ENCODE assay signal across 8 cellular contexts in genomic region chr6:35522660-35523658, GRCh38. TPM values are rescaled to one million over a fixed set of nuclear protein-coding genes. Genes with fewer than 3 reads are reported as not detected.
A peak's percentile ranks its signal among the peaks of the same experiment; 100 is the strongest.
DNase-seq lines count a peak whose midpoint lies in the region; ATAC-seq and TF ChIP-seq lines count a peak whose summit lies in the region.

No MANE protein-coding gene starts in this region.

- H3K27ac ChIP-seq in CD4-positive, CD25-positive, alpha-beta regulatory T cell (ENCODE audit: insufficient read depth, low read length, poor library complexity, severe bottlenecking): no peak overlapping the region
- H3K27ac ChIP-seq in HEK293 (ENCODE audit: extremely low read depth, low read depth, low read length): no peak overlapping the region

- H3K27ac Mint-ChIP-seq in CD4-positive, CD25-positive, alpha-beta regulatory T cell: peak overlapping the region; percentile 49 to 80 (median 76)
- peak overlapping the region; percentile 72 for H3K27ac Mint-ChIP-seq in activated CD4-positive, alpha-beta memory T cell treated with anti-CD3 and anti-CD28 coated beads, Interleukin-2, amount 10 ng/mL, durations not matched to agents 7 days and 5 days
- H3K27ac Mint-ChIP-seq in memory B cell: no peak overlapping the region

- ATAC-seq in CD4-positive, CD25-positive, alpha-beta regulatory T cell (ENCODE audit: low read depth in 2 of 2): peak; percentile 77 to 80
- ATAC-seq in memory B cell (ENCODE audit: low read depth) (peak; percentile 85), GM19452 (IDR thresholded peaks at IDR 0.05; ENCODE audit: unreplicated experiment) (no peak)

- peak overlapping the region; percentile 64 for H3K4me3 ChIP-seq in CD4-positive, CD25-positive, alpha-beta regulatory T cell (ENCODE audit: low read depth, low read length)
- H3K4me3 ChIP-seq in HEK293 (ENCODE audit: low read depth, low read length): no peak overlapping the region

- TF ChIP-seq CTCF in HEK293 (tag by site-specific recombination; IDR thresholded peaks at IDR 0.05): peak; percentile 84

- H3K4me1 Mint-ChIP-seq in CD4-positive, CD25-positive, alpha-beta regulatory T cell: peaks cover 0 to 20% (median 8%) of the 10 kb centered on the region in 4 donors
- peaks cover 22% of the 10 kb centered on the region for H3K4me1 Mint-ChIP-seq in activated CD4-positive, alpha-beta memory T cell treated with anti-CD3 and anti-CD28 coated beads, Interleukin-2, amount 10 ng/mL, durations not matched to agents 7 days and 5 days
- H3K4me1 Mint-ChIP-seq in memory B cell: no peaks in the 10 kb centered on the region

- CTCF ChIA-PET in HEK293 (lab: Yijun Ruan, JAX): interaction anchor here (0.5 to 6.8 kb wide), 56 partner anchors 8 to 777 kb away, joined by 3 to 110 read pairs (median 4); partner anchors contain the start of gene ARMC12
- CTCF ChIA-PET in activated CD4-positive, alpha-beta memory T cell treated with anti-CD3 and anti-CD28 coated beads, Interleukin-2, amount 10 ng/mL, durations not matched to agents 7 days and 5 days (lab: Charles Lee): interaction anchor here (0.5 to 5.2 kb wide), 42 partner anchors 8 to 236 kb away, joined by 3 to 55 read pairs (median 3); partner anchors contain the start of genes ARMC12, RPL10A and TULP1

- no peaks in the 10 kb centered on the region for H3K9me3 ChIP-seq in CD4-positive, CD25-positive, alpha-beta regulatory T cell (ENCODE audit: control insufficient read depth in 2 of 2, low read length in 2 of 2)
- H3K9me3 ChIP-seq in HEK293 (ENCODE audit: control insufficient read depth, insufficient read depth, low read depth, low read length): no peaks in the 10 kb centered on the region

- peaks cover 7% of the 10 kb centered on the region for H3K27me3 Mint-ChIP-seq in CD4-positive, CD25-positive, alpha-beta regulatory T cell
- peaks cover 8% of the 10 kb centered on the region for H3K27me3 Mint-ChIP-seq in activated CD4-positive, alpha-beta memory T cell treated with anti-CD3 and anti-CD28 coated beads, Interleukin-2, amount 10 ng/mL, durations not matched to agents 7 days and 5 days
- no peaks in the 10 kb centered on the region for H3K27me3 Mint-ChIP-seq in memory B cell

- H3K36me3 Mint-ChIP-seq in CD4-positive, CD25-positive, alpha-beta regulatory T cell: no peaks in the 10 kb centered on the region
- H3K36me3 Mint-ChIP-seq in activated CD4-positive, alpha-beta memory T cell treated with anti-CD3 and anti-CD28 coated beads, Interleukin-2, amount 10 ng/mL, durations not matched to agents 7 days and 5 days (ENCODE audit: low read depth): no peaks in the 10 kb centered on the region
- H3K36me3 Mint-ChIP-seq in memory B cell: no peaks in the 10 kb centered on the region

- peaks cover 0 to 1% (median 0%) of the 10 kb centered on the region in 7 donors for H3K9me3 Mint-ChIP-seq in CD4-positive, CD25-positive, alpha-beta regulatory T cell
- H3K9me3 Mint-ChIP-seq in activated CD4-positive, alpha-beta memory T cell treated with anti-CD3 and anti-CD28 coated beads, Interleukin-2, amount 10 ng/mL, durations not matched to agents 7 days and 5 days: no peaks in the 10 kb centered on the region
- no peaks in the 10 kb centered on the region for H3K9me3 Mint-ChIP-seq in memory B cell

- DNase-seq in CD4-positive, CD25-positive, alpha-beta regulatory T cell: peak; percentile 62 to 85 (median 68)
- DNase-seq in NCI-H446 treated with DMSO at 0.1 percent for 48 hours (lab: John Stamatoyannopoulos, UW): peak; percentile 15
- peak; percentile 80 for DNase-seq in activated CD4-positive, alpha-beta memory T cell treated with anti-CD3 and anti-CD28 coated beads, Interleukin-2, amount 10 ng/mL, durations not matched to agents 7 days and 5 days
- peak; percentile 70 for DNase-seq in effector CD4-positive, alpha-beta T cell
- peak; percentile 71 to 79 for DNase-seq in memory B cell (ENCODE audit: low spot score in 2 of 2)
- peak; percentile 64 for DNase-seq in stimulated activated CD8-positive, alpha-beta memory T cell treated with anti-CD3 and anti-CD28 coated beads, Interleukin-15, amount 100 ng/mL, for 1 hour (ENCODE audit: low read depth)

- no peaks in the 10 kb centered on the region for H3K27me3 ChIP-seq in CD4-positive, CD25-positive, alpha-beta regulatory T cell (ENCODE audit: control insufficient read depth, insufficient read depth, low read length)

- H3K4me1 ChIP-seq in CD4-positive, CD25-positive, alpha-beta regulatory T cell (ENCODE audit: control insufficient read depth, insufficient read depth, low read length, poor library complexity, severe bottlenecking): peaks cover 11% of the 10 kb centered on the region
- no peaks in the 10 kb centered on the region for H3K4me1 ChIP-seq in HEK293 (ENCODE audit: control insufficient read depth, insufficient read depth, low read length)

- POLR2A ChIA-PET in HEK293 (lab: Yijun Ruan, JAX): interaction anchor here (0.6 to 1.9 kb wide), 4 partner anchors 27 to 213 kb away, joined by 3 to 9 read pairs (median 4); no protein-coding TSS in a partner anchor
- POLR2A ChIA-PET in activated CD4-positive, alpha-beta memory T cell treated with anti-CD3 and anti-CD28 coated beads, Interleukin-2, amount 10 ng/mL, durations not matched to agents 7 days and 5 days (lab: Charles Lee): interaction anchor here (0.9 to 1.3 kb wide), 6 partner anchors 49 to 228 kb away, joined by 3 read pairs; partner anchors contain the start of gene RPL10A

- no peaks in the 10 kb centered on the region for H3K36me3 ChIP-seq in CD4-positive, CD25-positive, alpha-beta regulatory T cell (ENCODE audit: control insufficient read depth, insufficient read depth, low read length)
- H3K36me3 ChIP-seq in HEK293 (ENCODE audit: control insufficient read depth in 2 of 2, insufficient read depth in 1 of 2, low read length in 2 of 2): no peaks in the 10 kb centered on the region

- peak overlapping the region in 3 of 4 donors; percentile 43 to 75 (median 58) for H3K4me3 Mint-ChIP-seq in CD4-positive, CD25-positive, alpha-beta regulatory T cell
- H3K4me3 Mint-ChIP-seq in activated CD4-positive, alpha-beta memory T cell treated with anti-CD3 and anti-CD28 coated beads, Interleukin-2, amount 10 ng/mL, durations not matched to agents 7 days and 5 days: peak overlapping the region; percentile 55
- H3K4me3 Mint-ChIP-seq in memory B cell: peak overlapping the region; percentile 67

TF ChIP-seq in HEK293, 187 proteins besides CTCF, POLR2A, EP300 and RAD21 (continues in another document):
- no peak for TF ChIP-seq GLI2 (tag by site-specific recombination; IDR thresholded peaks at IDR 0.05; ENCODE audit: borderline replicate concordance, low read depth)
- TF ChIP-seq ZNF518A (tag by site-specific recombination; conservative IDR thresholded peaks at IDR 0.05; ENCODE audit: low read depth): no peak
- TF ChIP-seq ZNF311 (tag by site-specific recombination; IDR thresholded peaks at IDR 0.05; ENCODE audit: borderline replicate concordance): no peak
- 0 out of 2 replicates have a peak, but pooled peaks have one; percentile 29 for TF ChIP-seq SP7 (tag by site-specific recombination; IDR thresholded peaks at IDR 0.05)
- TF ChIP-seq EGR2 (tag by site-specific recombination; IDR thresholded peaks at IDR 0.05; ENCODE audit: low read depth): peak; percentile 54
- peak; percentile 80 for TF ChIP-seq IKZF3 (tag by site-specific recombination; IDR thresholded peaks at IDR 0.05)
- no peak for TF ChIP-seq ZNF792 (tag by site-specific recombination; IDR thresholded peaks at IDR 0.05)

RNA-seq across cellular contexts. Expression of gene TULP1, which starts 10.3 kb away (rescaled TPM):
- total RNA-seq in CD4-positive, CD25-positive, alpha-beta regulatory T cell: not detected
- polyA plus RNA-seq in CD4-positive, CD25-positive, alpha-beta regulatory T cell: not detected
- not detected for total RNA-seq in activated CD4-positive, alpha-beta memory T cell treated with anti-CD3 and anti-CD28 coated beads, Interleukin-2, amount 10 ng/mL, durations not matched to agents 7 days and 5 days

RNA-seq across cellular contexts. Expression of gene TEAD3, which starts 26.1 kb away (rescaled TPM):
- not detected for total RNA-seq in CD4-positive, CD25-positive, alpha-beta regulatory T cell
- under 1 TPM in 3 of 4 donors, not detected in 1; 0.18 to 0.24 (median 0.20) TPM for polyA plus RNA-seq in CD4-positive, CD25-positive, alpha-beta regulatory T cell
- total RNA-seq in activated CD4-positive, alpha-beta memory T cell treated with anti-CD3 and anti-CD28 coated beads, Interleukin-2, amount 10 ng/mL, durations not matched to agents 7 days and 5 days: under 1 TPM; 0.13 to 0.23 TPM

RNA-seq across cellular contexts. Expression of gene RPL10A, which starts 54.8 kb away (rescaled TPM):
- 1,327 TPM for total RNA-seq in CD4-positive, CD25-positive, alpha-beta regulatory T cell
- polyA plus RNA-seq in CD4-positive, CD25-positive, alpha-beta regulatory T cell: 1,000 to 10,000 TPM in 2 of 4 donors, 100 to 1,000 TPM in 2; 848 to 1,343 (median 1,026) TPM
- 1,000 to 10,000 TPM; 1,239 to 1,245 TPM for total RNA-seq in activated CD4-positive, alpha-beta memory T cell treated with anti-CD3 and anti-CD28 coated beads, Interleukin-2, amount 10 ng/mL, durations not matched to agents 7 days and 5 days

Comparison
In these comparisons a context has a peak if more than half of its experiments do, and no peak if none do; other contexts are left out.
1. DNase-seq: peak in every context shown above with its lines; median percentile 80 in activated CD4-positive, alpha-beta memory T cell treated with anti-CD3 and anti-CD28 coated beads, Interleukin-2, amount 10 ng/mL, durations not matched to agents 7 days and 5 days; 75 in memory B cell; 70 in effector CD4-positive, alpha-beta T cell; 68 in CD4-positive, CD25-positive, alpha-beta regulatory T cell; 64 in stimulated activated CD8-positive, alpha-beta memory T cell treated with anti-CD3 and anti-CD28 coated beads, Interleukin-15, amount 100 ng/mL, for 1 hour; 15 in NCI-H446 treated with DMSO at 0.1 percent for 48 hours.